28 cellular contexts compared by ENCODE assay signal in the genomic region with DNA sequence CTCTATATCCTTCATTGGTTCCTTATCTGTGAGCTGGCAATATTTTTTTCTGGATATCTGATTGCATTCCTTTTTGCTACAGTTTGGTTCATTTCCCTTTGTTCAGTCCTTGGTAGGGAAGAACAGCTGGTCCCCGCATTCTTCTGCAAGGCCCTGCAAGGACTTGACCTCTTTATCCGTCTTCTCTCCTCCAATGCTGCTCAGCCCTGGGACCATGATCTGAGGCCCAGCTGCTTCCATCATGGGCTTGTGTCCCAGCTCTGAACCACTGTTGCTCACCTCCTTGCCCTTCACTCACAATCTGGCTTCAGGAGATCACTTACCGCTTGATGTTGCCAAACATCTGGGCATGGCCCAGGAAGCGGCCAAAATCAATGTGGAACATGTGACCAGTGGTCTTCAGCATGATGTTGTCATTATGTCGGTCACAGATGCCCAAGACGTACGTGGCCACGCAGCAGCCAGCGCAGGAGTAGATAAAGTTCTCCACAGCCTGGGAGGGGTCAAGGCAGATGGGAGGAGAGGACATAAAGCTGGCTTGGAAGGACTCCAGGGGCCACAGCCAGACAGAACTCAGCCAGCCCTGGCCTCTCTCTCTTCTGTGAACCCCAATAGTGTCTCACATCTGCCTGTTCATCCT. TPM values are rescaled to one million over a fixed set of nuclear protein-coding genes. Genes with fewer than 3 reads are reported as not detected.
DNase-seq lines count a peak whose midpoint lies in the region; ATAC-seq, FAIRE-seq and TF ChIP-seq lines count a peak whose summit lies in the region.
"Had no signal": no experiment of that assay in that cellular context is flagged by ENCODE, and none has a peak within 500 bp of the region (broad histone marks: within the 10 kb centered on the region; RNA-seq: fewer than 3 reads in every experiment).

No MANE protein-coding gene starts in this region.

- H3K9me1 ChIP-seq in K562 (ENCODE audit: control insufficient read depth, insufficient read depth, low read length): no peaks in the 10 kb centered on the region

- H3K9me3 ChIP-seq in K562 (replicated peaks; ENCODE audit: control insufficient read depth, insufficient read depth, low read depth, low read length): no peaks in the 10 kb centered on the region
- no peaks in the 10 kb centered on the region for H3K9me3 ChIP-seq in psoas muscle
- no peaks in the 10 kb centered on the region for H3K9me3 ChIP-seq in thoracic aorta
- H3K9me3 ChIP-seq: colonic mucosa, prostate gland had no signal

- H3K4me1 Mint-ChIP-seq in activated naive CD4-positive, alpha-beta T cell treated with anti-CD3 and anti-CD28 coated beads for 36 hours (ENCODE audit: low read depth): peaks cover 18% of the 10 kb centered on the region
- peaks cover 3% of the 10 kb centered on the region for H3K4me1 Mint-ChIP-seq in activated CD8-positive, alpha-beta memory T cell treated with anti-CD3 and anti-CD28 coated beads, Interleukin-2, amount 10 ng/mL, durations not matched to agents 7 days and 5 days

- H3K27ac Mint-ChIP-seq in activated naive CD4-positive, alpha-beta T cell treated with anti-CD3 and anti-CD28 coated beads for 36 hours: peak overlapping the region; percentile 54
- H3K27ac Mint-ChIP-seq in activated CD8-positive, alpha-beta memory T cell treated with anti-CD3 and anti-CD28 coated beads, Interleukin-2, amount 10 ng/mL, durations not matched to agents 7 days and 5 days: no peak overlapping the region
- H3K27ac Mint-ChIP-seq: endodermal cell; stimulated activated memory B cell treated with anti-CD40 and anti-IgM and Interleukin-4, amounts not matched to agents 10 μg/mL and 1 μg/mL and 100 μg/mL, for 72 hours had no signal

- no peak for DNase-seq in activated naive CD4-positive, alpha-beta T cell treated with anti-CD3 and anti-CD28 coated beads for 36 hours
- no peak for DNase-seq in activated naive CD4-positive, alpha-beta T cell treated with Interleukin-2 at 50 U/mL for 16 hours
- DNase-seq in K562 (ENCODE audit: extremely low read depth in 1 of 4, low spot score in 3 of 4): no peak
- DNase-seq in psoas muscle: no peak
- DNase-seq in thoracic aorta (ENCODE audit: low spot score): no peak
- no peak for DNase-seq in activated CD8-positive, alpha-beta memory T cell treated with anti-CD3 and anti-CD28 coated beads, Interleukin-2, amount 10 ng/mL, durations not matched to agents 7 days and 5 days
- DNase-seq: activated CD8-positive, alpha-beta memory T cell treated with anti-CD3 and anti-CD28 coated beads, Interleukin-2, amount 50 U/mL, for 4 hours; activated effector memory CD4-positive, alpha-beta T cell treated with anti-CD3 and anti-CD28 coated beads, Interleukin-2, amount 50 U/mL, for 16 hours; colonic mucosa; DMS53; endodermal cell; GF-D8; GM23248; mammary epithelial cell; NCI-H1417 treated with DMSO at 0.1 percent for 48 hours; NCI-H2107; NCI-H446 treated with DMSO at 0.1 percent for 48 hours; OCI-M1; stimulated activated CD4-positive, alpha-beta T cell treated with anti-CD3 and anti-CD28 coated beads, Interleukin-2, amount 100 ng/mL, for 48 hours; T-helper 9 cell had no signal

- no TSS peak for BruUV-seq in K562 (replicated peaks; lab: Mats Ljungman, UMichigan)

- peaks cover 31% of the 10 kb centered on the region for H3K36me3 Mint-ChIP-seq in activated naive CD4-positive, alpha-beta T cell treated with anti-CD3 and anti-CD28 coated beads for 36 hours (ENCODE audit: low read depth)
- H3K36me3 Mint-ChIP-seq in activated CD8-positive, alpha-beta memory T cell treated with anti-CD3 and anti-CD28 coated beads, Interleukin-2, amount 10 ng/mL, durations not matched to agents 7 days and 5 days: peaks cover 13% of the 10 kb centered on the region

- no peak for FAIRE-seq in K562 (lab: Jason Lieb, UNC)
- FAIRE-seq: A204.1, bronchial epithelial cell, GM18507 had no signal

- H3K27me3 Mint-ChIP-seq in activated naive CD4-positive, alpha-beta T cell treated with anti-CD3 and anti-CD28 coated beads for 36 hours (ENCODE audit: low read depth): no peaks in the 10 kb centered on the region
- no peaks in the 10 kb centered on the region for H3K27me3 Mint-ChIP-seq in activated CD8-positive, alpha-beta memory T cell treated with anti-CD3 and anti-CD28 coated beads, Interleukin-2, amount 10 ng/mL, durations not matched to agents 7 days and 5 days
- H3K27me3 Mint-ChIP-seq: stimulated activated memory B cell treated with anti-CD40 and anti-IgM and Interleukin-4, amounts not matched to agents 10 μg/mL and 1 μg/mL and 100 μg/mL, for 72 hours had no signal

- no peak overlapping the region for H2AFZ ChIP-seq in K562 (ENCODE audit: low read depth, low read length)
- H2AFZ ChIP-seq: GM23248 had no signal

- H3K4me1 ChIP-seq in K562 (replicated peaks in 1 of 2; ENCODE audit: control insufficient read depth in 2 of 2, insufficient read depth in 2 of 2, low read length in 2 of 2) (peaks cover 0 to 4% of the 10 kb centered on the region in 2 experiments; a peak in 4 of 5 replicates), psoas muscle (peaks cover 61% of the 10 kb centered on the region), thoracic aorta (ENCODE audit: control insufficient read depth in 1 of 2, low read depth in 2 of 2) (peaks cover 30 to 82% of the 10 kb centered on the region in 2 donors)
- H3K4me1 ChIP-seq: colonic mucosa, prostate gland had no signal

- no peak for TF ChIP-seq RAD21 in K562 (CRISPR knock-in tag; conservative IDR thresholded peaks at IDR 0.05 in 1 of 2, IDR thresholded peaks at IDR 0.05 in 1 of 2)

- CTCF ChIA-PET in activated naive CD4-positive, alpha-beta T cell treated with anti-CD3 and anti-CD28 coated beads for 36 hours (lab: Charles Lee): interaction anchor here (4.8 to 28.3 kb wide), 3 partner anchors 11 to 66 kb away, joined by 32 to 859 read pairs (median 115); partner anchors contain the start of gene PIK3C2B
- CTCF ChIA-PET in K562 (lab: Yijun Ruan, JAX; ENCODE audit: low intra/inter-chr PET ratio): interaction anchor here (3.6 kb wide), 1 partner anchor 69 kb away, joined by 28 read pairs; no protein-coding TSS in a partner anchor
- CTCF ChIA-PET in activated CD8-positive, alpha-beta memory T cell treated with anti-CD3 and anti-CD28 coated beads, Interleukin-2, amount 10 ng/mL, durations not matched to agents 7 days and 5 days (lab: Charles Lee): interaction anchor here (0.9 to 27.6 kb wide), 3 partner anchors 14 to 80 kb away, joined by 4 to 918 read pairs (median 174); partner anchors contain the start of gene PIK3C2B

- in situ Hi-C loops in K562 (cut with MboI): loop anchor here (10.0 kb wide), 1 partner anchor 371 kb away; no protein-coding TSS in a partner anchor

- H3K36me3 ChIP-seq in K562 (ENCODE audit: control insufficient read depth, insufficient read depth, low read length) (no peaks in the 10 kb centered on the region), psoas muscle (ENCODE audit: insufficient read depth in 1 of 2, low read depth in 1 of 2) (peaks cover 3 to 93% of the 10 kb centered on the region in 2 donors), thoracic aorta (peaks cover 13% of the 10 kb centered on the region)
- H3K36me3 ChIP-seq: prostate gland had no signal

- H3K27me3 ChIP-seq in K562 (ENCODE audit: control insufficient read depth in 2 of 2, insufficient read depth in 2 of 2, low read length in 2 of 2): peaks cover 33 to 49% of the 10 kb centered on the region in 2 experiments
- no peaks in the 10 kb centered on the region for H3K27me3 ChIP-seq in psoas muscle (ENCODE audit: insufficient read depth in 3 of 3, low read length in 2 of 3)
- no peaks in the 10 kb centered on the region for H3K27me3 ChIP-seq in thoracic aorta (replicated peaks; ENCODE audit: insufficient read depth)
- H3K27me3 ChIP-seq: colonic mucosa had no signal

- no peak overlapping the region for H3K4me2 ChIP-seq in K562 (ENCODE audit: insufficient read depth, low read length)

- H3K4me3 ChIP-seq in K562 (no peak overlapping the region), psoas muscle (no peak overlapping the region), thoracic aorta (no peak overlapping the region)
- H3K4me3 ChIP-seq: colonic mucosa, GM23248, prostate gland had no signal

- H3K9ac ChIP-seq in K562 (ENCODE audit: insufficient read depth in 1 of 2, low read depth in 2 of 2, low read length in 2 of 2): peak overlapping the region in 1 of 2 experiments; percentile 53; a peak in 1 of 4 replicates
- H3K9ac ChIP-seq: GM23248 had no signal

- ATAC-seq in K562 (no peak), psoas muscle (no peak), thoracic aorta (ENCODE audit: insufficient number of reproducible peaks, low FRiP score, low read depth) (no peak), HG02623 (IDR thresholded peaks at IDR 0.05; ENCODE audit: unreplicated experiment) (no peak), GM21526 (IDR thresholded peaks at IDR 0.05; ENCODE audit: low FRiP score, unreplicated experiment) (no peak)
- ATAC-seq in activated CD8-positive, alpha-beta memory T cell treated with anti-CD3 and anti-CD28 coated beads, Interleukin-2, amount 10 ng/mL, durations not matched to agents 7 days and 5 days: no peak
- ATAC-seq: Right ventricle myocardium inferior; stimulated activated memory B cell treated with anti-CD40 and anti-IgM and Interleukin-4, amounts not matched to agents 10 μg/mL and 1 μg/mL and 100 μg/mL, for 72 hours had no signal

- 17% methylated on average over 9 of the region's 9 CpGs for WGBS in K562 (ENCODE audit: insufficient coverage, low coverage, missing lambda C conversion rate)
- WGBS in psoas muscle, 3 donors: 26 to 61% (median 35%) methylated on average over 9 of the region's 9 CpGs

- no peak for TF ChIP-seq CTCF in K562 (IDR thresholded peaks at IDR 0.05 in 2 of 3, conservative IDR thresholded peaks at IDR 0.05 in 1 of 3; ENCODE audit: insufficient read depth in 2 of 3, low read depth in 1 of 3, low read length in 3 of 3)
- no peak for TF ChIP-seq CTCF in psoas muscle (IDR thresholded peaks at IDR 0.05)
- no peak for TF ChIP-seq CTCF in thoracic aorta (IDR thresholded peaks at IDR 0.05)

- no peak overlapping the region for H3K4me3 Mint-ChIP-seq in activated naive CD4-positive, alpha-beta T cell treated with anti-CD3 and anti-CD28 coated beads for 36 hours
- no peak overlapping the region for H3K4me3 Mint-ChIP-seq in activated CD8-positive, alpha-beta memory T cell treated with anti-CD3 and anti-CD28 coated beads, Interleukin-2, amount 10 ng/mL, durations not matched to agents 7 days and 5 days
- H3K4me3 Mint-ChIP-seq: endodermal cell; stimulated activated memory B cell treated with anti-CD40 and anti-IgM and Interleukin-4, amounts not matched to agents 10 μg/mL and 1 μg/mL and 100 μg/mL, for 72 hours had no signal

- intact Hi-C loops in activated naive CD4-positive, alpha-beta T cell treated with anti-CD3 and anti-CD28 coated beads for 36 hours (cut with micrococcal nuclease): loop anchor here (5.0 kb wide), 1 partner anchor 373 kb away; no protein-coding TSS in a partner anchor
- intact Hi-C loops in K562 (cut with micrococcal nuclease): no loop called here
- intact Hi-C loops in psoas muscle (cut with DNase I): loop anchor here in 1 of 2 donors (5.0 kb wide), 1 partner anchor 68 kb away; no protein-coding TSS in a partner anchor

- H3K9me3 Mint-ChIP-seq in activated naive CD4-positive, alpha-beta T cell treated with anti-CD3 and anti-CD28 coated beads for 36 hours: no peaks in the 10 kb centered on the region
- H3K9me3 Mint-ChIP-seq in activated CD8-positive, alpha-beta memory T cell treated with anti-CD3 and anti-CD28 coated beads, Interleukin-2, amount 10 ng/mL, durations not matched to agents 7 days and 5 days (ENCODE audit: low read depth): no peaks in the 10 kb centered on the region
- H3K9me3 Mint-ChIP-seq: endodermal cell; stimulated activated memory B cell treated with anti-CD40 and anti-IgM and Interleukin-4, amounts not matched to agents 10 μg/mL and 1 μg/mL and 100 μg/mL, for 72 hours had no signal

- H3K27ac ChIP-seq in K562 (ENCODE audit: extremely low read depth, low read depth, low read length): no peak overlapping the region
- H3K27ac ChIP-seq in psoas muscle: peak overlapping the region; percentile 32
- peak overlapping the region; percentile 37 to 56 for H3K27ac ChIP-seq in thoracic aorta
- H3K27ac ChIP-seq: colonic mucosa, prostate gland had no signal

- TF ChIP-seq EP300 in K562 (IDR thresholded peaks at IDR 0.05; ENCODE audit: low read length): no peak

- H4K20me1 ChIP-seq in K562 (replicated peaks; ENCODE audit: control insufficient read depth, insufficient read depth, low read length): peaks cover 7% of the 10 kb centered on the region; the same call in 1 of the 2 replicates

- no peaks in the 10 kb centered on the region for H3K79me2 ChIP-seq in K562 (ENCODE audit: control insufficient read depth, insufficient read depth, low read length)

- POLR2A ChIA-PET in K562 (lab: Yijun Ruan, JAX): interaction anchor here (1.0 to 1.1 kb wide), 2 partner anchors 10 to 14 kb away, joined by 3 read pairs; no protein-coding TSS in a partner anchor

- no peak for TF ChIP-seq POLR2A in K562 (conservative IDR thresholded peaks at IDR 0.05)

RNA-seq across cellular contexts. Expression of gene PPP1R15B, which starts 22.6 kb away (rescaled TPM):
- 10 to 100 TPM; 63.7 to 65.6 TPM for total RNA-seq in activated naive CD4-positive, alpha-beta T cell treated with anti-CD3 and anti-CD28 coated beads for 36 hours
- 89.5 and 106 TPM in 2 replicates for total RNA-seq in K562 (2011; cell fraction: chromatin; rRNA removed; ENCODE audit: low replicate concordance)
- total RNA-seq in K562 (2011; cell fraction: nucleolus; rRNA removed): 92.1 and 92.6 TPM in 2 replicates
- total RNA-seq in K562 (2011; cell fraction: nucleoplasm; rRNA removed): 106 and 121 TPM in 2 replicates
- total RNA-seq in K562 (2014; rRNA removed) (30.8 and 32.3 TPM in 2 replicates), K562 (2014; rRNA removed; fragmentation: Illumina TruSeq; extraction: Trizol) (42.2 and 45.5 TPM in 2 replicates), K562 (2015; rRNA removed; fragmentation: Illumina TruSeq; extraction: Trizol) (30.6 and 32.4 TPM in 2 replicates), K562 (2021) (46.5 and 48.1 TPM in 2 replicates), psoas muscle (10 to 100 TPM; 15.5 to 35.2 (median 26.0) TPM), thoracic aorta (10 to 100 TPM; 40.1 to 64.5 TPM)
- polyA plus RNA-seq in K562 (2011; rRNA removed) (24.6 and 27.0 TPM in 2 replicates), K562 (2014; fragmentation: Illumina TruSeq; extraction: Trizol) (34.2 and 36.5 TPM in 2 replicates), K562 (2014; fragmentation: Nextera tagmentation; extraction: Ambion mirVana) (10 to 100 TPM; 17.0 to 24.7 TPM), K562 (2014; rRNA removed) (26.9 and 27.2 TPM in 2 replicates), psoas muscle (10 to 100 TPM; 12.2 to 23.9 (median 12.9) TPM)
- polyA plus RNA-seq in K562 (2011; cell fraction: cytosol; rRNA removed): 19.2 and 23.1 TPM in 2 replicates
- 18.4 and 20.5 TPM in 2 replicates for polyA plus RNA-seq in K562 (2011; cell fraction: nucleus; rRNA removed)
- 15.8 and 22.5 TPM in 2 replicates for polyA plus RNA-seq in K562 (2012)
- 47.0 and 63.2 TPM in 2 replicates for polyA minus RNA-seq in K562 (2011; rRNA and poly(A)+ RNA removed)
- polyA minus RNA-seq in K562 (2011; cell fraction: cytosol; rRNA and poly(A)+ RNA removed): 38.7 and 39.2 TPM in 2 replicates
- polyA minus RNA-seq in K562 (2011; cell fraction: nucleus; rRNA and poly(A)+ RNA removed): 36.5 and 72.2 TPM in 2 replicates
- 10 to 100 TPM; 75.5 to 81.7 TPM for total RNA-seq in activated CD8-positive, alpha-beta memory T cell treated with anti-CD3 and anti-CD28 coated beads, Interleukin-2, amount 10 ng/mL, durations not matched to agents 7 days and 5 days
